In genomic region chr15:98708191-98708590, GRCh38 we compare ENCODE assay signal across 1 cellular context.
TF ChIP-seq lines count a peak whose summit lies in the region.

No MANE protein-coding gene starts in this region.

TF ChIP-seq in WTC11, 78 proteins besides CTCF, POLR2A, EP300 and RAD21:
- TF ChIP-seq, protein P1, sequence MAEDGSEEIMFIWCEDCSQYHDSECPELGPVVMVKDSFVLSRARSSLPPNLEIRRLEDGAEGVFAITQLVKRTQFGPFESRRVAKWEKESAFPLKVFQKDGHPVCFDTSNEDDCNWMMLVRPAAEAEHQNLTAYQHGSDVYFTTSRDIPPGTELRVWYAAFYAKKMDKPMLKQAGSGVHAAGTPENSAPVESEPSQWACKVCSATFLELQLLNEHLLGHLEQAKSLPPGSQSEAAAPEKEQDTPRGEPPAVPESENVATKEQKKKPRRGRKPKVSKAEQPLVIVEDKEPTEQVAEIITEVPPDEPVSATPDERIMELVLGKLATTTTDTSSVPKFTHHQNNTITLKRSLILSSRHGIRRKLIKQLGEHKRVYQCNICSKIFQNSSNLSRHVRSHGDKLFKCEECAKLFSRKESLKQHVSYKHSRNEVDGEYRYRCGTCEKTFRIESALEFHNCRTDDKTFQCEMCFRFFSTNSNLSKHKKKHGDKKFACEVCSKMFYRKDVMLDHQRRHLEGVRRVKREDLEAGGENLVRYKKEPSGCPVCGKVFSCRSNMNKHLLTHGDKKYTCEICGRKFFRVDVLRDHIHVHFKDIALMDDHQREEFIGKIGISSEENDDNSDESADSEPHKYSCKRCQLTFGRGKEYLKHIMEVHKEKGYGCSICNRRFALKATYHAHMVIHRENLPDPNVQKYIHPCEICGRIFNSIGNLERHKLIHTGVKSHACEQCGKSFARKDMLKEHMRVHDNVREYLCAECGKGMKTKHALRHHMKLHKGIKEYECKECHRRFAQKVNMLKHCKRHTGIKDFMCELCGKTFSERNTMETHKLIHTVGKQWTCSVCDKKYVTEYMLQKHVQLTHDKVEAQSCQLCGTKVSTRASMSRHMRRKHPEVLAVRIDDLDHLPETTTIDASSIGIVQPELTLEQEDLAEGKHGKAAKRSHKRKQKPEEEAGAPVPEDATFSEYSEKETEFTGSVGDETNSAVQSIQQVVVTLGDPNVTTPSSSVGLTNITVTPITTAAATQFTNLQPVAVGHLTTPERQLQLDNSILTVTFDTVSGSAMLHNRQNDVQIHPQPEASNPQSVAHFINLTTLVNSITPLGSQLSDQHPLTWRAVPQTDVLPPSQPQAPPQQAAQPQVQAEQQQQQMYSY (CRISPR knock-in tag; IDR thresholded peaks at IDR 0.05) = no peak
- TF ChIP-seq NFE2L1 (CRISPR knock-in tag; IDR thresholded peaks at IDR 0.05) (no peak), TEAD1 (CRISPR knock-in tag; IDR thresholded peaks at IDR 0.05) (no peak), ETV6 (CRISPR knock-in tag; IDR thresholded peaks at IDR 0.05) (no peak), ZNF396 (CRISPR knock-in tag; IDR thresholded peaks at IDR 0.05; ENCODE audit: borderline replicate concordance) (no peak), SMAD4 (CRISPR knock-in tag; IDR thresholded peaks at IDR 0.05) (no peak), ATF1 (CRISPR knock-in tag; IDR thresholded peaks at IDR 0.05) (no peak), USF2 (CRISPR knock-in tag; IDR thresholded peaks at IDR 0.05) (no peak)
TF ChIP-seq in WTC11: peak in this region for 0.
